28 cellular contexts compared by ENCODE assay signal in genomic region chr3:27878012-27878383, GRCh38.
A peak's percentile ranks its signal among the peaks of the same experiment; 100 is the strongest.
DNase-seq lines count a peak whose midpoint lies in the region; ATAC-seq and TF ChIP-seq lines count a peak whose summit lies in the region.
"Had no signal": no experiment of that assay in that cellular context is flagged by ENCODE, and none has a peak within 500 bp of the region (broad histone marks: within the 10 kb centered on the region; RNA-seq: fewer than 3 reads in every experiment).

No MANE protein-coding gene starts in this region.

- no peaks in the 10 kb centered on the region for H3K9me3 ChIP-seq in CD8-positive, alpha-beta T cell (ENCODE audit: low read length)
- H3K9me3 ChIP-seq in right cardiac atrium (ENCODE audit: control insufficient read depth, low read length), result no peaks in the 10 kb centered on the region
- H3K9me3 ChIP-seq: BE2C, colonic mucosa, heart left ventricle, right lobe of liver, SJCRH30, upper lobe of left lung had no signal

- H3K27ac Mint-ChIP-seq in activated T-cell treated with anti-CD3 and anti-CD28 coated beads, Interleukin-2, amount 50 U/mL, for 24 hours, result peak overlapping the region; percentile 70
- peak overlapping the region; percentile 83 for H3K27ac Mint-ChIP-seq in CD8-positive, alpha-beta T cell
- peak overlapping the region; percentile 5 for H3K27ac Mint-ChIP-seq in activated T-helper 17 cell treated with anti-CD3 and anti-CD28 coated beads, Interleukin-2, amount 50 U/mL, for 72 hours
- H3K27ac Mint-ChIP-seq in naive B cell, result peak overlapping the region in 4 of 6 donors; percentile 6 to 82 (median 24)
- H3K27ac Mint-ChIP-seq: endodermal cell had no signal

- no peaks in the 10 kb centered on the region for H3K36me3 Mint-ChIP-seq in activated T-cell treated with anti-CD3 and anti-CD28 coated beads, Interleukin-2, amount 50 U/mL, for 24 hours (ENCODE audit: low read depth)
- H3K36me3 Mint-ChIP-seq in CD8-positive, alpha-beta T cell, result no peaks in the 10 kb centered on the region
- no peaks in the 10 kb centered on the region for H3K36me3 Mint-ChIP-seq in activated T-helper 17 cell treated with anti-CD3 and anti-CD28 coated beads, Interleukin-2, amount 50 U/mL, for 72 hours (ENCODE audit: low read depth)
- no peaks in the 10 kb centered on the region for H3K36me3 Mint-ChIP-seq in naive B cell

- POLR2A ChIA-PET in CD8-positive, alpha-beta T cell (lab: Charles Lee), result interaction anchor here (1.2 to 1.5 kb wide), 2 partner anchors 28 to 46 kb away, joined by 3 read pairs; no protein-coding TSS in a partner anchor

- 44% methylated on average over 1 of the region's 1 CpG for WGBS in right cardiac atrium

- no peak for DNase-seq in activated T-cell treated with anti-CD3 and anti-CD28 coated beads, Interleukin-2, amount 50 U/mL, for 24 hours
- DNase-seq in activated T-cell treated with anti-CD3 and anti-CD28 coated beads for 4 hours (no peak), naive B cell (no peak), right cardiac atrium (no peak), substantia nigra (lab: John Stamatoyannopoulos, UW) (no peak)
- DNase-seq in CD8-positive, alpha-beta T cell, result no peak
- DNase-seq: activated CD4-positive, CD25-positive, alpha-beta regulatory T cell treated with anti-CD3 and anti-CD28 coated beads, Interleukin-2, amount 50 U/mL, for 72 hours; activated gamma-delta T cell; amygdala; BE2C; Calu3; colonic mucosa; endodermal cell; foreskin keratinocyte; GOT3; heart left ventricle; NCI-H1436 treated with DMSO at 0.1 percent for 48 hours; NCI-H748 treated with DMSO at 0.1 percent for 48 hours; posterior cingulate gyrus; right lobe of liver; SJCRH30; stimulated activated CD4-positive, alpha-beta T cell treated with anti-CD3 and anti-CD28 coated beads, Interleukin-2, amount 100 ng/mL, for 48 hours; upper lobe of left lung had no signal

- ATAC-seq in CD8-positive, alpha-beta T cell, result no peak
- ATAC-seq in activated T-helper 17 cell treated with anti-CD3 and anti-CD28 coated beads, Interleukin-2, amount 50 U/mL, for 72 hours (replicated peaks), result no peak
- ATAC-seq in naive B cell (ENCODE audit: low read depth in 2 of 2), result no peak
- no peak for ATAC-seq in HG03097 (IDR thresholded peaks at IDR 0.05; ENCODE audit: low FRiP score, unreplicated experiment)
- ATAC-seq in right cardiac atrium, result no peak
- ATAC-seq: esophagus mucosa, foreskin keratinocyte, heart left ventricle had no signal

- H3K4me3 Mint-ChIP-seq in activated T-cell treated with anti-CD3 and anti-CD28 coated beads, Interleukin-2, amount 50 U/mL, for 24 hours, result no peak overlapping the region
- H3K4me3 Mint-ChIP-seq in CD8-positive, alpha-beta T cell, result peak overlapping the region; percentile 50
- peak overlapping the region; percentile 15 for H3K4me3 Mint-ChIP-seq in activated T-helper 17 cell treated with anti-CD3 and anti-CD28 coated beads, Interleukin-2, amount 50 U/mL, for 72 hours
- peak overlapping the region in 2 of 8 donors; percentile 2 to 13 for H3K4me3 Mint-ChIP-seq in naive B cell
- H3K4me3 Mint-ChIP-seq: endodermal cell had no signal

- no peaks in the 10 kb centered on the region for H3K27me3 Mint-ChIP-seq in activated T-cell treated with anti-CD3 and anti-CD28 coated beads, Interleukin-2, amount 50 U/mL, for 24 hours
- no peaks in the 10 kb centered on the region for H3K27me3 Mint-ChIP-seq in CD8-positive, alpha-beta T cell (ENCODE audit: low read depth)
- H3K27me3 Mint-ChIP-seq in activated T-helper 17 cell treated with anti-CD3 and anti-CD28 coated beads, Interleukin-2, amount 50 U/mL, for 72 hours, result no peaks in the 10 kb centered on the region
- H3K27me3 Mint-ChIP-seq in naive B cell, result peaks cover 0 to 3% (median 0%) of the 10 kb centered on the region in 3 donors

- TF ChIP-seq CTCF in CD8-positive, alpha-beta T cell (IDR thresholded peaks at IDR 0.05), result no peak

- H3K4me1 Mint-ChIP-seq in activated T-cell treated with anti-CD3 and anti-CD28 coated beads, Interleukin-2, amount 50 U/mL, for 24 hours (ENCODE audit: low read depth), result peaks cover 64% of the 10 kb centered on the region
- peaks cover 76% of the 10 kb centered on the region for H3K4me1 Mint-ChIP-seq in CD8-positive, alpha-beta T cell (ENCODE audit: low read depth)
- peaks cover 16% of the 10 kb centered on the region for H3K4me1 Mint-ChIP-seq in activated T-helper 17 cell treated with anti-CD3 and anti-CD28 coated beads, Interleukin-2, amount 50 U/mL, for 72 hours
- peaks cover 38 to 42% (median 39%) of the 10 kb centered on the region in 3 donors for H3K4me1 Mint-ChIP-seq in naive B cell

- no peaks in the 10 kb centered on the region for H3K27me3 ChIP-seq in CD8-positive, alpha-beta T cell (ENCODE audit: insufficient read depth, low read length)
- H3K27me3 ChIP-seq in right cardiac atrium (ENCODE audit: control insufficient read depth, insufficient read depth), result no peaks in the 10 kb centered on the region
- H3K27me3 ChIP-seq: BE2C, colonic mucosa, foreskin keratinocyte, heart left ventricle, right lobe of liver, upper lobe of left lung had no signal

- CTCF ChIA-PET in CD8-positive, alpha-beta T cell (lab: Charles Lee), result interaction anchor here (0.7 to 2.4 kb wide), 2 partner anchors 155 to 232 kb away, joined by 3 to 10 read pairs; partner anchors contain the start of gene EOMES

- H3K9me3 Mint-ChIP-seq in activated T-cell treated with anti-CD3 and anti-CD28 coated beads, Interleukin-2, amount 50 U/mL, for 24 hours, result no peaks in the 10 kb centered on the region
- no peaks in the 10 kb centered on the region for H3K9me3 Mint-ChIP-seq in CD8-positive, alpha-beta T cell
- H3K9me3 Mint-ChIP-seq in activated T-helper 17 cell treated with anti-CD3 and anti-CD28 coated beads, Interleukin-2, amount 50 U/mL, for 72 hours, result no peaks in the 10 kb centered on the region
- H3K9me3 Mint-ChIP-seq in naive B cell, result peaks cover 0 to 2% (median 0%) of the 10 kb centered on the region in 7 donors
- H3K9me3 Mint-ChIP-seq: endodermal cell had no signal

- intact Hi-C loops in CD8-positive, alpha-beta T cell (cut with DNase I, micrococcal nuclease), result loop anchor here in 1 of 2 experiments (5.0 kb wide), 1 partner anchor 36 kb away; no protein-coding TSS in a partner anchor
- intact Hi-C loops in right cardiac atrium (cut with DNase I), result no loop called here

- peak overlapping the region; percentile 1 for H3K4me3 ChIP-seq in CD8-positive, alpha-beta T cell (ENCODE audit: low read depth, low read length)
- no peak overlapping the region for H3K4me3 ChIP-seq in right cardiac atrium (ENCODE audit: low read length)
- H3K4me3 ChIP-seq: colonic mucosa, heart left ventricle, right lobe of liver, SJCRH30, upper lobe of left lung had no signal

- H3K27ac ChIP-seq in CD8-positive, alpha-beta T cell (ENCODE audit: low read depth, low read length), result no peak overlapping the region
- H3K27ac ChIP-seq in right cardiac atrium (ENCODE audit: low read length) (no peak overlapping the region), substantia nigra (ENCODE audit: low read depth, low read length, poor library complexity, severe bottlenecking) (no peak overlapping the region)
- H3K27ac ChIP-seq: colonic mucosa, foreskin keratinocyte, heart left ventricle, HL-60, KMS-11, right lobe of liver, SJCRH30, upper lobe of left lung had no signal

- peaks cover 63% of the 10 kb centered on the region for H3K4me1 ChIP-seq in CD8-positive, alpha-beta T cell (ENCODE audit: insufficient read depth, low read length)
- no peaks in the 10 kb centered on the region for H3K4me1 ChIP-seq in right cardiac atrium (ENCODE audit: control insufficient read depth, insufficient read depth, low read length)
- H3K4me1 ChIP-seq: BE2C, colonic mucosa, foreskin keratinocyte, SJCRH30, upper lobe of left lung had no signal

- no peaks in the 10 kb centered on the region for H3K36me3 ChIP-seq in CD8-positive, alpha-beta T cell (ENCODE audit: insufficient read depth, low read length)
- H3K36me3 ChIP-seq: BE2C, colonic mucosa, heart left ventricle, right lobe of liver, SJCRH30, upper lobe of left lung had no signal

Comparison
In these comparisons a context has a peak if more than half of its experiments do, and no peak if none do; other contexts are left out.
1. H3K27ac Mint-ChIP-seq: peak in every context shown above with its lines; median percentile 83 in CD8-positive, alpha-beta T cell; 70 in activated T-cell treated with anti-CD3 and anti-CD28 coated beads, Interleukin-2, amount 50 U/mL, for 24 hours; 24 in naive B cell; 5 in activated T-helper 17 cell treated with anti-CD3 and anti-CD28 coated beads, Interleukin-2, amount 50 U/mL, for 72 hours.